In the genomic region with DNA sequence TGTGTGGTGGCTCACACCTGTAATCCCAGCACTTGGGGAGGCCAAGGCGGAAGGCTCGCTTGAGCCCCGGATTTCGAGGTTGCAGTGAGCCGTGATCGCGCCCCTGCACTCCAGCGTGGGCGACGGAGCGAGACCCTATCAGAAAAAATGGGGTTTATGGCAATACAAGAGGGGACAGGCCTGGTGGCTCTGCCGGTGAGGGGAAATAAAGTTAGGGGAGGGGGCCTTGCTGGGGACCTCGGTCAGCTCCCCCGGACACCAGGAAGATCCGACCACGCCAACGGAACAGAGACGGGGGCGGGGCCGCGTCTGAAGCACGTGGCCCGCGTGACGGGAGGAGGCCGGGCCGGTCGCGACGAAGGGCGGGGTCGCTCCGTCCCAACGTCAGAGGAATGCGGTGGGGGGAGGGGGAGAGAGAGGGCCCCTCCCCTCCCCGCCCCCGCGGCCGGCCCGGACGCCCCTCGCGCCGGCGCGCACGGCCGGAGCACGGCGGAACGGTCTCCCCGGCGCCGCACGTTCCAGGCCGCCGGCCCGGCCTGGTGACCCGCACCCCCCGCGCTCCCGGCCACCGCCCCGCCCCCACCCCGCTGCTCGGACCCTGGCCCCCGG, we compare ENCODE assay signal across 1 cellular context.
TF ChIP-seq lines count a peak whose summit lies in the region.

No MANE protein-coding gene starts in this region.

TF ChIP-seq in K562, 482 proteins besides CTCF, POLR2A, EP300 and RAD21 (continued from another document and continues in another):
- TF ChIP-seq, protein P1, sequence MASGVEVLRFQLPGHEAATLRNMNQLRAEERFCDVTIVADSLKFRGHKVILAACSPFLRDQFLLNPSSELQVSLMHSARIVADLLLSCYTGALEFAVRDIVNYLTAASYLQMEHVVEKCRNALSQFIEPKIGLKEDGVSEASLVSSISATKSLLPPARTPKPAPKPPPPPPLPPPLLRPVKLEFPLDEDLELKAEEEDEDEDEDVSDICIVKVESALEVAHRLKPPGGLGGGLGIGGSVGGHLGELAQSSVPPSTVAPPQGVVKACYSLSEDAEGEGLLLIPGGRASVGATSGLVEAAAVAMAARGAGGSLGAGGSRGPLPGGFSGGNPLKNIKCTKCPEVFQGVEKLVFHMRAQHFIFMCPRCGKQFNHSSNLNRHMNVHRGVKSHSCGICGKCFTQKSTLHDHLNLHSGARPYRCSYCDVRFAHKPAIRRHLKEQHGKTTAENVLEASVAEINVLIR (CRISPR knock-in tag; IDR thresholded peaks at IDR 0.05), result peak; percentile 79
- TF ChIP-seq NFATC3 (IDR thresholded peaks at IDR 0.05), result no peak
- TF ChIP-seq GATAD2A (IDR thresholded peaks at IDR 0.05), result no peak
- no peak for TF ChIP-seq FIP1L1 (IDR thresholded peaks at IDR 0.05; ENCODE audit: low read depth, low read length, poor library complexity, severe bottlenecking)
- no peak for TF ChIP-seq CEBPB (tag; IDR thresholded peaks at IDR 0.05)
- TF ChIP-seq YBX1 (IDR thresholded peaks at IDR 0.05), result no peak
- TF ChIP-seq, protein P2, sequence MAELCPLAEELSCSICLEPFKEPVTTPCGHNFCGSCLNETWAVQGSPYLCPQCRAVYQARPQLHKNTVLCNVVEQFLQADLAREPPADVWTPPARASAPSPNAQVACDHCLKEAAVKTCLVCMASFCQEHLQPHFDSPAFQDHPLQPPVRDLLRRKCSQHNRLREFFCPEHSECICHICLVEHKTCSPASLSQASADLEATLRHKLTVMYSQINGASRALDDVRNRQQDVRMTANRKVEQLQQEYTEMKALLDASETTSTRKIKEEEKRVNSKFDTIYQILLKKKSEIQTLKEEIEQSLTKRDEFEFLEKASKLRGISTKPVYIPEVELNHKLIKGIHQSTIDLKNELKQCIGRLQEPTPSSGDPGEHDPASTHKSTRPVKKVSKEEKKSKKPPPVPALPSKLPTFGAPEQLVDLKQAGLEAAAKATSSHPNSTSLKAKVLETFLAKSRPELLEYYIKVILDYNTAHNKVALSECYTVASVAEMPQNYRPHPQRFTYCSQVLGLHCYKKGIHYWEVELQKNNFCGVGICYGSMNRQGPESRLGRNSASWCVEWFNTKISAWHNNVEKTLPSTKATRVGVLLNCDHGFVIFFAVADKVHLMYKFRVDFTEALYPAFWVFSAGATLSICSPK (IDR thresholded peaks at IDR 0.05; ENCODE audit: borderline replicate concordance), result no peak
- no peak for TF ChIP-seq IFI16 (CRISPR knock-in tag; IDR thresholded peaks at IDR 0.05)
- TF ChIP-seq FUS (optimal IDR thresholded peaks at IDR 0.05; ENCODE audit: low read depth, low read length), result no peak
- 0 out of 2 replicates have a peak, but pooled peaks have one; percentile 59 for TF ChIP-seq NBN (IDR thresholded peaks at IDR 0.05; ENCODE audit: low read depth)
- no peak for TF ChIP-seq EHMT2 (IDR thresholded peaks at IDR 0.05)
- no peak for TF ChIP-seq WHSC1 (IDR thresholded peaks at IDR 0.05; ENCODE audit: low read length)
- TF ChIP-seq, protein P3, sequence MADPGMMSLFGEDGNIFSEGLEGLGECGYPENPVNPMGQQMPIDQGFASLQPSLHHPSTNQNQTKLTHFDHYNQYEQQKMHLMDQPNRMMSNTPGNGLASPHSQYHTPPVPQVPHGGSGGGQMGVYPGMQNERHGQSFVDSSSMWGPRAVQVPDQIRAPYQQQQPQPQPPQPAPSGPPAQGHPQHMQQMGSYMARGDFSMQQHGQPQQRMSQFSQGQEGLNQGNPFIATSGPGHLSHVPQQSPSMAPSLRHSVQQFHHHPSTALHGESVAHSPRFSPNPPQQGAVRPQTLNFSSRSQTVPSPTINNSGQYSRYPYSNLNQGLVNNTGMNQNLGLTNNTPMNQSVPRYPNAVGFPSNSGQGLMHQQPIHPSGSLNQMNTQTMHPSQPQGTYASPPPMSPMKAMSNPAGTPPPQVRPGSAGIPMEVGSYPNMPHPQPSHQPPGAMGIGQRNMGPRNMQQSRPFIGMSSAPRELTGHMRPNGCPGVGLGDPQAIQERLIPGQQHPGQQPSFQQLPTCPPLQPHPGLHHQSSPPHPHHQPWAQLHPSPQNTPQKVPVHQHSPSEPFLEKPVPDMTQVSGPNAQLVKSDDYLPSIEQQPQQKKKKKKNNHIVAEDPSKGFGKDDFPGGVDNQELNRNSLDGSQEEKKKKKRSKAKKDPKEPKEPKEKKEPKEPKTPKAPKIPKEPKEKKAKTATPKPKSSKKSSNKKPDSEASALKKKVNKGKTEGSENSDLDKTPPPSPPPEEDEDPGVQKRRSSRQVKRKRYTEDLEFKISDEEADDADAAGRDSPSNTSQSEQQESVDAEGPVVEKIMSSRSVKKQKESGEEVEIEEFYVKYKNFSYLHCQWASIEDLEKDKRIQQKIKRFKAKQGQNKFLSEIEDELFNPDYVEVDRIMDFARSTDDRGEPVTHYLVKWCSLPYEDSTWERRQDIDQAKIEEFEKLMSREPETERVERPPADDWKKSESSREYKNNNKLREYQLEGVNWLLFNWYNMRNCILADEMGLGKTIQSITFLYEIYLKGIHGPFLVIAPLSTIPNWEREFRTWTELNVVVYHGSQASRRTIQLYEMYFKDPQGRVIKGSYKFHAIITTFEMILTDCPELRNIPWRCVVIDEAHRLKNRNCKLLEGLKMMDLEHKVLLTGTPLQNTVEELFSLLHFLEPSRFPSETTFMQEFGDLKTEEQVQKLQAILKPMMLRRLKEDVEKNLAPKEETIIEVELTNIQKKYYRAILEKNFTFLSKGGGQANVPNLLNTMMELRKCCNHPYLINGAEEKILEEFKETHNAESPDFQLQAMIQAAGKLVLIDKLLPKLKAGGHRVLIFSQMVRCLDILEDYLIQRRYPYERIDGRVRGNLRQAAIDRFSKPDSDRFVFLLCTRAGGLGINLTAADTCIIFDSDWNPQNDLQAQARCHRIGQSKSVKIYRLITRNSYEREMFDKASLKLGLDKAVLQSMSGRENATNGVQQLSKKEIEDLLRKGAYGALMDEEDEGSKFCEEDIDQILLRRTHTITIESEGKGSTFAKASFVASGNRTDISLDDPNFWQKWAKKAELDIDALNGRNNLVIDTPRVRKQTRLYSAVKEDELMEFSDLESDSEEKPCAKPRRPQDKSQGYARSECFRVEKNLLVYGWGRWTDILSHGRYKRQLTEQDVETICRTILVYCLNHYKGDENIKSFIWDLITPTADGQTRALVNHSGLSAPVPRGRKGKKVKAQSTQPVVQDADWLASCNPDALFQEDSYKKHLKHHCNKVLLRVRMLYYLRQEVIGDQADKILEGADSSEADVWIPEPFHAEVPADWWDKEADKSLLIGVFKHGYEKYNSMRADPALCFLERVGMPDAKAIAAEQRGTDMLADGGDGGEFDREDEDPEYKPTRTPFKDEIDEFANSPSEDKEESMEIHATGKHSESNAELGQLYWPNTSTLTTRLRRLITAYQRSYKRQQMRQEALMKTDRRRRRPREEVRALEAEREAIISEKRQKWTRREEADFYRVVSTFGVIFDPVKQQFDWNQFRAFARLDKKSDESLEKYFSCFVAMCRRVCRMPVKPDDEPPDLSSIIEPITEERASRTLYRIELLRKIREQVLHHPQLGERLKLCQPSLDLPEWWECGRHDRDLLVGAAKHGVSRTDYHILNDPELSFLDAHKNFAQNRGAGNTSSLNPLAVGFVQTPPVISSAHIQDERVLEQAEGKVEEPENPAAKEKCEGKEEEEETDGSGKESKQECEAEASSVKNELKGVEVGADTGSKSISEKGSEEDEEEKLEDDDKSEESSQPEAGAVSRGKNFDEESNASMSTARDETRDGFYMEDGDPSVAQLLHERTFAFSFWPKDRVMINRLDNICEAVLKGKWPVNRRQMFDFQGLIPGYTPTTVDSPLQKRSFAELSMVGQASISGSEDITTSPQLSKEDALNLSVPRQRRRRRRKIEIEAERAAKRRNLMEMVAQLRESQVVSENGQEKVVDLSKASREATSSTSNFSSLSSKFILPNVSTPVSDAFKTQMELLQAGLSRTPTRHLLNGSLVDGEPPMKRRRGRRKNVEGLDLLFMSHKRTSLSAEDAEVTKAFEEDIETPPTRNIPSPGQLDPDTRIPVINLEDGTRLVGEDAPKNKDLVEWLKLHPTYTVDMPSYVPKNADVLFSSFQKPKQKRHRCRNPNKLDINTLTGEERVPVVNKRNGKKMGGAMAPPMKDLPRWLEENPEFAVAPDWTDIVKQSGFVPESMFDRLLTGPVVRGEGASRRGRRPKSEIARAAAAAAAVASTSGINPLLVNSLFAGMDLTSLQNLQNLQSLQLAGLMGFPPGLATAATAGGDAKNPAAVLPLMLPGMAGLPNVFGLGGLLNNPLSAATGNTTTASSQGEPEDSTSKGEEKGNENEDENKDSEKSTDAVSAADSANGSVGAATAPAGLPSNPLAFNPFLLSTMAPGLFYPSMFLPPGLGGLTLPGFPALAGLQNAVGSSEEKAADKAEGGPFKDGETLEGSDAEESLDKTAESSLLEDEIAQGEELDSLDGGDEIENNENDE (IDR thresholded peaks at IDR 0.05; ENCODE audit: low read depth, low read length), result no peak
- TF ChIP-seq SIN3A (IDR thresholded peaks at IDR 0.05; ENCODE audit: borderline replicate concordance in 2 of 2, control insufficient read depth in 1 of 2, low read depth in 2 of 2, low read length in 2 of 2), result peak; percentile 67 to 86
- no peak for TF ChIP-seq TARDBP (IDR thresholded peaks at IDR 0.05)
- TF ChIP-seq ZNF766 (CRISPR knock-in tag; conservative IDR thresholded peaks at IDR 0.05), result 0 out of 2 replicates have a peak, but pooled peaks have one; percentile 15
- TF ChIP-seq KLF6 (CRISPR knock-in tag; IDR thresholded peaks at IDR 0.05; ENCODE audit: borderline replicate concordance), result peak; percentile 27; the same call in 1 of the 2 replicates
- peak; percentile 94 for TF ChIP-seq CCNT2 (IDR thresholded peaks at IDR 0.05; ENCODE audit: borderline replicate concordance, extremely low read depth, insufficient read length, low read depth, low read length)
- TF ChIP-seq, protein P4, sequence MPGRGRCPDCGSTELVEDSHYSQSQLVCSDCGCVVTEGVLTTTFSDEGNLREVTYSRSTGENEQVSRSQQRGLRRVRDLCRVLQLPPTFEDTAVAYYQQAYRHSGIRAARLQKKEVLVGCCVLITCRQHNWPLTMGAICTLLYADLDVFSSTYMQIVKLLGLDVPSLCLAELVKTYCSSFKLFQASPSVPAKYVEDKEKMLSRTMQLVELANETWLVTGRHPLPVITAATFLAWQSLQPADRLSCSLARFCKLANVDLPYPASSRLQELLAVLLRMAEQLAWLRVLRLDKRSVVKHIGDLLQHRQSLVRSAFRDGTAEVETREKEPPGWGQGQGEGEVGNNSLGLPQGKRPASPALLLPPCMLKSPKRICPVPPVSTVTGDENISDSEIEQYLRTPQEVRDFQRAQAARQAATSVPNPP (IDR thresholded peaks at IDR 0.05; ENCODE audit: borderline replicate concordance, insufficient read depth, insufficient read length), result no peak
- TF ChIP-seq ZNF436 (CRISPR knock-in tag; IDR thresholded peaks at IDR 0.05), result no peak
- TF ChIP-seq, protein P5, sequence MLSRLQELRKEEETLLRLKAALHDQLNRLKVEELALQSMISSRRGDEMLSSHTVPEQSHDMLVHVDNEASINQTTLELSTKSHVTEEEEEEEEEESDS (CRISPR knock-in tag; IDR thresholded peaks at IDR 0.05), result no peak
- TF ChIP-seq, protein P6, sequence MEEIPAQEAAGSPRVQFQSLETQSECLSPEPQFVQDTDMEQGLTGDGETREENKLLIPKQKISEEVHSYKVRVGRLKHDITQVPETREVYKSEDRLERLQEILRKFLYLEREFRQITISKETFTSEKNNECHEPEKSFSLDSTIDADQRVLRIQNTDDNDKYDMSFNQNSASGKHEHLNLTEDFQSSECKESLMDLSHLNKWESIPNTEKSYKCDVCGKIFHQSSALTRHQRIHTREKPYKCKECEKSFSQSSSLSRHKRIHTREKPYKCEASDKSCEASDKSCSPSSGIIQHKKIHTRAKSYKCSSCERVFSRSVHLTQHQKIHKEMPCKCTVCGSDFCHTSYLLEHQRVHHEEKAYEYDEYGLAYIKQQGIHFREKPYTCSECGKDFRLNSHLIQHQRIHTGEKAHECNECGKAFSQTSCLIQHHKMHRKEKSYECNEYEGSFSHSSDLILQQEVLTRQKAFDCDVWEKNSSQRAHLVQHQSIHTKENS (CRISPR knock-in tag; IDR thresholded peaks at IDR 0.05), result no peak
- TF ChIP-seq, protein P7, sequence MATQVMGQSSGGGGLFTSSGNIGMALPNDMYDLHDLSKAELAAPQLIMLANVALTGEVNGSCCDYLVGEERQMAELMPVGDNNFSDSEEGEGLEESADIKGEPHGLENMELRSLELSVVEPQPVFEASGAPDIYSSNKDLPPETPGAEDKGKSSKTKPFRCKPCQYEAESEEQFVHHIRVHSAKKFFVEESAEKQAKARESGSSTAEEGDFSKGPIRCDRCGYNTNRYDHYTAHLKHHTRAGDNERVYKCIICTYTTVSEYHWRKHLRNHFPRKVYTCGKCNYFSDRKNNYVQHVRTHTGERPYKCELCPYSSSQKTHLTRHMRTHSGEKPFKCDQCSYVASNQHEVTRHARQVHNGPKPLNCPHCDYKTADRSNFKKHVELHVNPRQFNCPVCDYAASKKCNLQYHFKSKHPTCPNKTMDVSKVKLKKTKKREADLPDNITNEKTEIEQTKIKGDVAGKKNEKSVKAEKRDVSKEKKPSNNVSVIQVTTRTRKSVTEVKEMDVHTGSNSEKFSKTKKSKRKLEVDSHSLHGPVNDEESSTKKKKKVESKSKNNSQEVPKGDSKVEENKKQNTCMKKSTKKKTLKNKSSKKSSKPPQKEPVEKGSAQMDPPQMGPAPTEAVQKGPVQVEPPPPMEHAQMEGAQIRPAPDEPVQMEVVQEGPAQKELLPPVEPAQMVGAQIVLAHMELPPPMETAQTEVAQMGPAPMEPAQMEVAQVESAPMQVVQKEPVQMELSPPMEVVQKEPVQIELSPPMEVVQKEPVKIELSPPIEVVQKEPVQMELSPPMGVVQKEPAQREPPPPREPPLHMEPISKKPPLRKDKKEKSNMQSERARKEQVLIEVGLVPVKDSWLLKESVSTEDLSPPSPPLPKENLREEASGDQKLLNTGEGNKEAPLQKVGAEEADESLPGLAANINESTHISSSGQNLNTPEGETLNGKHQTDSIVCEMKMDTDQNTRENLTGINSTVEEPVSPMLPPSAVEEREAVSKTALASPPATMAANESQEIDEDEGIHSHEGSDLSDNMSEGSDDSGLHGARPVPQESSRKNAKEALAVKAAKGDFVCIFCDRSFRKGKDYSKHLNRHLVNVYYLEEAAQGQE (CRISPR knock-in tag; IDR thresholded peaks at IDR 0.05; ENCODE audit: low read depth), result 0 out of 2 replicates have a peak, but pooled peaks have one; percentile 63
- TF ChIP-seq ZNF785 (CRISPR knock-in tag; IDR thresholded peaks at IDR 0.05), result no peak
- TF ChIP-seq, protein P8, sequence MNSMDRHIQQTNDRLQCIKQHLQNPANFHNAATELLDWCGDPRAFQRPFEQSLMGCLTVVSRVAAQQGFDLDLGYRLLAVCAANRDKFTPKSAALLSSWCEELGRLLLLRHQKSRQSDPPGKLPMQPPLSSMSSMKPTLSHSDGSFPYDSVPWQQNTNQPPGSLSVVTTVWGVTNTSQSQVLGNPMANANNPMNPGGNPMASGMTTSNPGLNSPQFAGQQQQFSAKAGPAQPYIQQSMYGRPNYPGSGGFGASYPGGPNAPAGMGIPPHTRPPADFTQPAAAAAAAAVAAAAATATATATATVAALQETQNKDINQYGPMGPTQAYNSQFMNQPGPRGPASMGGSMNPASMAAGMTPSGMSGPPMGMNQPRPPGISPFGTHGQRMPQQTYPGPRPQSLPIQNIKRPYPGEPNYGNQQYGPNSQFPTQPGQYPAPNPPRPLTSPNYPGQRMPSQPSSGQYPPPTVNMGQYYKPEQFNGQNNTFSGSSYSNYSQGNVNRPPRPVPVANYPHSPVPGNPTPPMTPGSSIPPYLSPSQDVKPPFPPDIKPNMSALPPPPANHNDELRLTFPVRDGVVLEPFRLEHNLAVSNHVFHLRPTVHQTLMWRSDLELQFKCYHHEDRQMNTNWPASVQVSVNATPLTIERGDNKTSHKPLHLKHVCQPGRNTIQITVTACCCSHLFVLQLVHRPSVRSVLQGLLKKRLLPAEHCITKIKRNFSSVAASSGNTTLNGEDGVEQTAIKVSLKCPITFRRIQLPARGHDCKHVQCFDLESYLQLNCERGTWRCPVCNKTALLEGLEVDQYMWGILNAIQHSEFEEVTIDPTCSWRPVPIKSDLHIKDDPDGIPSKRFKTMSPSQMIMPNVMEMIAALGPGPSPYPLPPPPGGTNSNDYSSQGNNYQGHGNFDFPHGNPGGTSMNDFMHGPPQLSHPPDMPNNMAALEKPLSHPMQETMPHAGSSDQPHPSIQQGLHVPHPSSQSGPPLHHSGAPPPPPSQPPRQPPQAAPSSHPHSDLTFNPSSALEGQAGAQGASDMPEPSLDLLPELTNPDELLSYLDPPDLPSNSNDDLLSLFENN (IDR thresholded peaks at IDR 0.05; ENCODE audit: low read depth in 2 of 2, low read length in 2 of 2), result peak in 1 of 2 experiments; percentile 54; a peak in 1 of 4 replicates
- no peak for TF ChIP-seq RFX1 (IDR thresholded peaks at IDR 0.05)
